In genomic region chr7:51882412-51882811, GRCh38 we compare ENCODE assay signal across 21 cellular contexts.
DNase-seq lines count a peak whose midpoint lies in the region; ATAC-seq, FAIRE-seq and TF ChIP-seq lines count a peak whose summit lies in the region.
"Had no signal": no experiment of that assay in that cellular context is flagged by ENCODE, and none has a peak within 500 bp of the region (broad histone marks: within the 10 kb centered on the region; RNA-seq: fewer than 3 reads in every experiment).

No MANE protein-coding gene starts in this region.

- peaks cover 29% of the 10 kb centered on the region; the same call in 2 of the 3 replicates for H3K4me1 Mint-ChIP-seq in GM23338
- H3K4me1 Mint-ChIP-seq: B cell had no signal

- no peak overlapping the region for H2BK12ac ChIP-seq in H1 (ENCODE audit: low read depth, low read length)

- H3K18ac ChIP-seq in H1 (ENCODE audit: extremely low read depth, low read length), result peak overlapping the region; percentile 13; the same call in 1 of the 2 replicates

- no peaks in the 10 kb centered on the region for H3K23me2 ChIP-seq in H1 (ENCODE audit: low read depth, low read length)

- no peak for TF ChIP-seq EP300 in H1 (IDR thresholded peaks at IDR 0.05; ENCODE audit: borderline replicate concordance in 1 of 2, low read depth in 2 of 2, low read length in 2 of 2)

- no peak overlapping the region for H3K4me3 Mint-ChIP-seq in GM23338
- H3K4me3 Mint-ChIP-seq: B cell; CD4-positive, alpha-beta T cell; CD8-positive, alpha-beta T cell had no signal

- no peak overlapping the region for H2BK120ac ChIP-seq in H1 (replicated peaks; ENCODE audit: low read depth, low read length)

- TF ChIP-seq CTCF in GM23338 (conservative IDR thresholded peaks at IDR 0.05; ENCODE audit: low read depth in 2 of 2) (no peak), H1 (IDR thresholded peaks at IDR 0.05; ENCODE audit: control extremely low read depth in 1 of 3, insufficient read depth in 1 of 3, low read depth in 1 of 3, low read length in 3 of 3) (no peak)

- H4K8ac ChIP-seq in H1 (ENCODE audit: extremely low read depth, insufficient read depth, low read length), result no peak overlapping the region

- no peaks in the 10 kb centered on the region for H3K9me3 Mint-ChIP-seq in GM23338

- H2BK15ac ChIP-seq in H1 (ENCODE audit: low read length), result no peak overlapping the region

- CTCF ChIA-PET in H1 (lab: Charles Lee; ENCODE audit: partially characterized antibody), result no interaction called here

- no peak overlapping the region for H2BK20ac ChIP-seq in H1 (ENCODE audit: low read length)

- ATAC-seq in GM23338, result no peak
- ATAC-seq in HG02938 (IDR thresholded peaks at IDR 0.05; ENCODE audit: unreplicated experiment), result no peak
- no peak for ATAC-seq in GM19324 (IDR thresholded peaks at IDR 0.05; ENCODE audit: low FRiP score, unreplicated experiment)
- ATAC-seq: A549; CD8-positive, alpha-beta T cell had no signal

- POLR2A ChIA-PET in H1 (lab: Charles Lee; ENCODE audit: partially characterized antibody), result no interaction called here

- H2AK5ac ChIP-seq in H1 (ENCODE audit: low read depth, low read length), result no peak overlapping the region

- peak overlapping the region; percentile 17; the same call in 1 of the 2 replicates for H3K27ac Mint-ChIP-seq in GM23338
- H3K27ac Mint-ChIP-seq: B cell; CD4-positive, alpha-beta T cell; CD8-positive, alpha-beta T cell had no signal

- DNase-seq in GM23338 (ENCODE audit: low spot score) (no peak), H1 (ENCODE audit: low read depth in 1 of 2, low spot score in 2 of 2) (no peak), substantia nigra (lab: John Stamatoyannopoulos, UW) (no peak)
- DNase-seq: AML-193; Caco-2; Calu3; CD4-positive, alpha-beta T cell; CD8-positive, alpha-beta T cell; DMS79 treated with DMSO at 0.1 percent for 48 hours; GF-D8 had no signal

- H3K79me1 ChIP-seq in H1 (ENCODE audit: low read depth, low read length), result no peaks in the 10 kb centered on the region

- WGBS in H1 (ENCODE audit: extremely low coverage in 1 of 2, insufficient coverage in 1 of 2, insufficient read length in 1 of 2, insufficient replicate concordance in 2 of 2, low coverage in 1 of 2, low lambda C conversion rate in 2 of 2, missing lambda C conversion rate in 1 of 2), 2 experiments, result 100% methylated on average over 1 of the region's 1 CpG; no CpG with 5 or more reads in 1 of the 2 experiments

- H3F3A ChIP-seq in GM23338 (replicated peaks; ENCODE audit: low read depth), result no peaks in the 10 kb centered on the region

- peaks cover 4% of the 10 kb centered on the region; the same call in 1 of the 2 replicates for H3K9me2 ChIP-seq in GM23338 (ENCODE audit: insufficient read depth)

- H3K27me3 Mint-ChIP-seq in GM23338 (ENCODE audit: insufficient read depth, low read depth, poor library complexity), result peaks cover 3% of the 10 kb centered on the region
- H3K27me3 Mint-ChIP-seq: B cell; CD4-positive, alpha-beta T cell had no signal

- H4K20me1 ChIP-seq in GM23338 (replicated peaks; ENCODE audit: insufficient read depth) (no peaks in the 10 kb centered on the region), H1 (replicated peaks in 1 of 2; ENCODE audit: control insufficient read depth in 1 of 2, insufficient read depth in 2 of 2, low read length in 2 of 2) (no peaks in the 10 kb centered on the region)
- H4K20me1 ChIP-seq: BLaER1 treated with 17β-estradiol and CSF1 and Interleukin-3, amounts not matched to agents 10 nM and 100 nM had no signal

- no peak overlapping the region for H3K23ac ChIP-seq in H1 (ENCODE audit: insufficient read length)

- H3K56ac ChIP-seq in H1 (replicated peaks; ENCODE audit: insufficient read length, low read depth, low read length), result no peak overlapping the region

- H3K14ac ChIP-seq in H1 (ENCODE audit: insufficient read length), result no peak overlapping the region

- H3K9ac ChIP-seq in H1 (replicated peaks in 1 of 4; ENCODE audit: extremely low read depth in 1 of 4, low read depth in 3 of 4, low read length in 3 of 4), result no peak overlapping the region
- H3K9ac ChIP-seq in iPS-20b (ENCODE audit: low read depth, low read length), result 0 out of 2 replicates have a peak overlapping the region, but pooled peaks have one; percentile 38
- H3K9ac ChIP-seq: BLaER1 treated with 17β-estradiol and CSF1 and Interleukin-3, amounts not matched to agents 10 nM and 100 nM had no signal

- H3K79me2 ChIP-seq in GM23338 (replicated peaks; ENCODE audit: insufficient read depth) (no peaks in the 10 kb centered on the region), H1 (ENCODE audit: control insufficient read depth in 1 of 2, insufficient read depth in 2 of 2, low read length in 2 of 2) (no peaks in the 10 kb centered on the region)

- no peaks in the 10 kb centered on the region for H3K36me3 Mint-ChIP-seq in GM23338 (ENCODE audit: low read depth)
- H3K36me3 Mint-ChIP-seq: CD8-positive, alpha-beta T cell had no signal

- H4K5ac ChIP-seq in H1 (ENCODE audit: insufficient read length, low read depth, low read length), result no peak overlapping the region

- H3K36me3 ChIP-seq in GM23338 (ENCODE audit: insufficient read depth) (no peaks in the 10 kb centered on the region), H1 (ENCODE audit: control insufficient read depth in 2 of 4, insufficient read depth in 4 of 4, low read length in 3 of 4) (no peaks in the 10 kb centered on the region), iPS-20b (ENCODE audit: insufficient read depth, low read depth, low read length) (no peaks in the 10 kb centered on the region)
- H3K36me3 ChIP-seq: BLaER1 treated with 17β-estradiol and CSF1 and Interleukin-3, amounts not matched to agents 10 nM and 100 nM had no signal

- H3K4me1 ChIP-seq in GM23338 (ENCODE audit: insufficient read depth) (peaks cover 20% of the 10 kb centered on the region), H1 (replicated peaks in 1 of 4; ENCODE audit: control insufficient read depth in 3 of 4, insufficient read depth in 4 of 4, low read length in 3 of 4) (peaks cover 0 to 16% (median 7%) of the 10 kb centered on the region in 4 experiments; a peak in 3 of 7 replicates), iPS-20b (ENCODE audit: insufficient read depth, low read length) (peaks cover 14% of the 10 kb centered on the region; the same call in 1 of the 2 replicates)
- H3K4me1 ChIP-seq: A549; BLaER1 treated with 17β-estradiol and CSF1 and Interleukin-3, amounts not matched to agents 10 nM and 100 nM; Caco-2 had no signal

- H2AFZ ChIP-seq in GM23338 (no peak overlapping the region), H1 (ENCODE audit: low read length) (peak overlapping the region; percentile 87)

- no peak overlapping the region for H3K4me2 ChIP-seq in GM23338
- no peak overlapping the region for H3K4me2 ChIP-seq in H1 (ENCODE audit: insufficient read depth in 1 of 2, low read depth in 2 of 2, low read length in 2 of 2)
- H3K4me2 ChIP-seq: A549; BLaER1 treated with 17β-estradiol and CSF1 and Interleukin-3, amounts not matched to agents 10 nM and 100 nM had no signal

- TF ChIP-seq POLR2A in H1 (IDR thresholded peaks at IDR 0.05; ENCODE audit: control extremely low read depth in 1 of 2, low read depth in 2 of 2, low read length in 2 of 2), result no peak

- H3K4me3 ChIP-seq in GM23338 (no peak overlapping the region), H1 (ENCODE audit: extremely low read depth in 1 of 4, insufficient read depth in 2 of 4, low read depth in 3 of 4, low read length in 4 of 4) (no peak overlapping the region), iPS-20b (ENCODE audit: low read length) (no peak overlapping the region)
- H3K4me3 ChIP-seq: A549; BLaER1 treated with 17β-estradiol and CSF1 and Interleukin-3, amounts not matched to agents 10 nM and 100 nM had no signal

- H3K27me3 ChIP-seq in GM23338 (ENCODE audit: insufficient read depth) (no peaks in the 10 kb centered on the region), H1 (replicated peaks in 1 of 4; ENCODE audit: control insufficient read depth in 3 of 4, extremely low read depth in 1 of 4, insufficient read depth in 3 of 4, low read length in 3 of 4) (no peaks in the 10 kb centered on the region), iPS-20b (ENCODE audit: insufficient read depth, low read length) (no peaks in the 10 kb centered on the region)
- H3K27me3 ChIP-seq: BLaER1 treated with 17β-estradiol and CSF1 and Interleukin-3, amounts not matched to agents 10 nM and 100 nM had no signal

- H3K4ac ChIP-seq in H1 (replicated peaks; ENCODE audit: insufficient read length, low read depth, low read length), result no peak overlapping the region

- FAIRE-seq in H1 (lab: Jason Lieb, UNC), result no peak
- FAIRE-seq: A549, G401.6, GM12891, GM19239 had no signal

- no peak overlapping the region for H3K27ac ChIP-seq in GM23338 (ENCODE audit: low read depth)
- no peak overlapping the region for H3K27ac ChIP-seq in H1 (ENCODE audit: low read depth, low read length)
- H3K27ac ChIP-seq in iPS-20b (ENCODE audit: low read length), result no peak overlapping the region
- no peak overlapping the region for H3K27ac ChIP-seq in substantia nigra (ENCODE audit: low read depth, low read length, poor library complexity, severe bottlenecking)
- H3K27ac ChIP-seq: 22Rv1; A549; BLaER1 treated with 17β-estradiol and CSF1 and Interleukin-3, amounts not matched to agents 10 nM and 100 nM; C4-2B had no signal

- no peaks in the 10 kb centered on the region for H3K9me3 ChIP-seq in H1 (ENCODE audit: insufficient read depth in 2 of 2, low read depth in 1 of 2, low read length in 1 of 2)
- no peaks in the 10 kb centered on the region for H3K9me3 ChIP-seq in iPS-20b (ENCODE audit: insufficient read depth, low read depth, low read length)
- H3K9me3 ChIP-seq: A549; BLaER1 treated with 17β-estradiol and CSF1 and Interleukin-3, amounts not matched to agents 10 nM and 100 nM; Caco-2 had no signal

- no peak for TF ChIP-seq RAD21 in H1 (IDR thresholded peaks at IDR 0.05 in 1 of 2, conservative IDR thresholded peaks at IDR 0.05 in 1 of 2; ENCODE audit: low read depth in 2 of 2, low read length in 2 of 2)

- no peak overlapping the region for H2BK5ac ChIP-seq in H1 (ENCODE audit: low read depth, low read length)

- H4K91ac ChIP-seq in H1 (replicated peaks; ENCODE audit: insufficient read length, low read length), result no peak overlapping the region

TF ChIP-seq in GM23338, 12 proteins besides CTCF, POLR2A, EP300 and RAD21 (continues in another document):
- TF ChIP-seq EZH2phosphoT487 (IDR thresholded peaks at IDR 0.05; ENCODE audit: unreplicated experiment) (no peak), JUNB (IDR thresholded peaks at IDR 0.05; ENCODE audit: unreplicated experiment) (no peak), ZNF331 (CRISPR knock-in tag; IDR thresholded peaks at IDR 0.05; ENCODE audit: low read depth) (no peak), STAT1 (IDR thresholded peaks at IDR 0.05; ENCODE audit: unreplicated experiment) (no peak)

TF ChIP-seq in H1, 55 proteins besides CTCF, POLR2A, EP300 and RAD21 (continues in another document):
- no peak for TF ChIP-seq USF2 (IDR thresholded peaks at IDR 0.05; ENCODE audit: low read length)
